ENCODE assay signal across 1 cellular context in genomic region chr7:121313220-121313792, GRCh38.
TF ChIP-seq lines count a peak whose summit lies in the region.

No MANE protein-coding gene starts in this region.

TF ChIP-seq in HepG2, 621 proteins besides CTCF, POLR2A, EP300 and RAD21 (continued from another document):
- TF ChIP-seq ZBTB4 (CRISPR knock-in tag; IDR thresholded peaks at IDR 0.05; ENCODE audit: borderline replicate concordance) (no peak), TERF1 (CRISPR knock-in tag; IDR thresholded peaks at IDR 0.05) (no peak), MAFK (conservative IDR thresholded peaks at IDR 0.05 in 1 of 2, IDR thresholded peaks at IDR 0.05 in 1 of 2; ENCODE audit: low read length in 2 of 2) (no peak), ZNF446 (CRISPR knock-in tag; IDR thresholded peaks at IDR 0.05) (no peak), ZNF816 (CRISPR knock-in tag; IDR thresholded peaks at IDR 0.05; ENCODE audit: borderline replicate concordance) (no peak), THAP8 (CRISPR knock-in tag; IDR thresholded peaks at IDR 0.05; ENCODE audit: borderline replicate concordance) (no peak), NFIC (IDR thresholded peaks at IDR 0.05; ENCODE audit: low read length) (no peak), ZHX1 (CRISPR knock-in tag; IDR thresholded peaks at IDR 0.05; ENCODE audit: low read depth) (no peak), ZNF883 (CRISPR knock-in tag; IDR thresholded peaks at IDR 0.05; ENCODE audit: not compliant biosample characterization) (no peak), MATR3 (CRISPR knock-in tag; IDR thresholded peaks at IDR 0.05) (no peak), PPARG (CRISPR knock-in tag; conservative IDR thresholded peaks at IDR 0.05) (no peak)
